In genomic region chr3:189839576-189839975, GRCh38 we compare ENCODE assay signal across 16 cellular contexts.
A peak's percentile ranks its signal among the peaks of the same experiment; 100 is the strongest.
DNase-seq lines count a peak whose midpoint lies in the region; ATAC-seq lines count a peak whose summit lies in the region.
"Had no signal": no experiment of that assay in that cellular context is flagged by ENCODE, and none has a peak within 500 bp of the region (broad histone marks: within the 10 kb centered on the region; RNA-seq: fewer than 3 reads in every experiment).

No MANE protein-coding gene starts in this region.

- no peak for ATAC-seq in HG02970 (IDR thresholded peaks at IDR 0.05; ENCODE audit: low FRiP score, unreplicated experiment)
- no peak for ATAC-seq in GM21737 (IDR thresholded peaks at IDR 0.05; ENCODE audit: unreplicated experiment)

- H3K4me3 ChIP-seq in skeletal muscle cell (ENCODE audit: low read depth, low read length): no peak overlapping the region
- H3K4me3 ChIP-seq: neural progenitor cell had no signal

- DNase-seq in HCEC 1CT (peak; percentile 41), OCI-M1 (lab: John Stamatoyannopoulos, UW) (peak; percentile 70), fibroblast of peridontal ligament (ENCODE audit: extremely low read depth) (peak; percentile 66), skeletal muscle cell (ENCODE audit: low read depth) (peak; percentile 88), NCI-H1105 treated with DMSO at 0.1 percent for 48 hours (lab: John Stamatoyannopoulos, UW) (no peak)
- DNase-seq: activated CD4-positive, alpha-beta memory T cell treated with anti-CD3 and anti-CD28 coated beads, Interleukin-2, amount 10 ng/mL, durations not matched to agents 7 days and 5 days; activated naive CD4-positive, alpha-beta T cell treated with anti-CD3 and anti-CD28 coated beads, Interleukin-2, amount 50 U/mL, for 16 hours; DMS53; effector CD8-positive, alpha-beta T cell; KG1; NCI-H446 treated with DMSO at 0.1 percent for 48 hours; stimulated activated CD4-positive, alpha-beta T cell treated with anti-CD3 and anti-CD28 coated beads, Interleukin-4, amount 100 ng/mL, for 24 hours; SW 1271 had no signal
